Comparison of ENCODE assay signal across 12 cellular contexts in the genomic region with DNA sequence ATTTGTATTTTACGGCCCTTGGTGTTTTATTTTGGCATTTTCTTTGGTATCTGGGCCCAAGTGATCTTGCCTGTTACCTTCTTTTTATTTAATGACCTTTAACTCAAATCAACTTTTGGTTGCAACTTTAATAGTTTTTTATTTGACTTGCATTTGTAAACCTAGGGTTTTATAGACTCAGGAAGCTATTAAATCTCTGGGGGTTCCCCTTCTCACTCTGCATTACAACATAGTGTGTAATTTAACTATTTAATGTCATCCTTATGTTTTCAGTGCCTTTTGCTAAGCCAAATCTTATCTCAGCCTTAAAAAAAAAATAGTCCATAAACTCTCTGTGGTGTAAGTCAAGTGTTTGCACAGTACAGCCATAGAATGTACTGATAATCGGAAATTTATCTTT. TPM values are rescaled to one million over a fixed set of nuclear protein-coding genes. Genes with fewer than 3 reads are reported as not detected.
DNase-seq lines count a peak whose midpoint lies in the region; ATAC-seq and TF ChIP-seq lines count a peak whose summit lies in the region.
"Had no signal": no experiment of that assay in that cellular context is flagged by ENCODE, and none has a peak within 500 bp of the region (broad histone marks: within the 10 kb centered on the region; RNA-seq: fewer than 3 reads in every experiment).

No MANE protein-coding gene starts in this region.

- H2AFZ ChIP-seq in Loucy (ENCODE audit: low read length) = no peak overlapping the region

- H3K4me3 ChIP-seq in BJ (ENCODE audit: low read depth, low read length) (no peak overlapping the region), Loucy (ENCODE audit: low read length, poor library complexity, severe bottlenecking) (peak overlapping the region; percentile 33), ectodermal cell (ENCODE audit: insufficient read depth, low read depth, low read length) (peak overlapping the region; percentile 80), mucosa of descending colon (no peak overlapping the region), stomach (no peak overlapping the region)

- H4K20me1 ChIP-seq in Loucy (ENCODE audit: insufficient read depth, low read length, poor library complexity, severe bottlenecking) = no peaks in the 10 kb centered on the region

- H3K4me2 ChIP-seq in Loucy (ENCODE audit: low read depth, low read length, poor library complexity, severe bottlenecking) = peak overlapping the region; percentile 29

- H3K27ac ChIP-seq in ectodermal cell (ENCODE audit: insufficient read depth, low read depth, low read length, poor library complexity, severe bottlenecking) = no peak overlapping the region
- no peak overlapping the region for H3K27ac ChIP-seq in stomach

- POLR2A ChIA-PET in BJ (lab: Charles Lee) = no interaction called here

- H3K9me3 ChIP-seq in Loucy (ENCODE audit: insufficient read depth, low read depth, low read length) (no peaks in the 10 kb centered on the region), ectodermal cell (ENCODE audit: control insufficient read depth, low read length) (no peaks in the 10 kb centered on the region), mucosa of descending colon (no peaks in the 10 kb centered on the region), stomach (no peaks in the 10 kb centered on the region)

- TF ChIP-seq EP300 in stomach (IDR thresholded peaks at IDR 0.05) = no peak

- H3K79me2 ChIP-seq in Loucy (ENCODE audit: insufficient read depth, low read length) = no peaks in the 10 kb centered on the region

- TF ChIP-seq POLR2A in stomach (IDR thresholded peaks at IDR 0.05) = no peak

- 91 to 100% methylated on average over 1 to 2 of the region's 2 CpGs for WGBS in ectodermal cell, 2 experiments
- 27 to 51% (median 39%) methylated on average over 2 of the region's 2 CpGs for WGBS in stomach, 5 donors

- peak; percentile 32 for ATAC-seq in mucosa of descending colon
- ATAC-seq in HG02884 (IDR thresholded peaks at IDR 0.05; ENCODE audit: unreplicated experiment) = no peak
- ATAC-seq in GM19035 (IDR thresholded peaks at IDR 0.05; ENCODE audit: unreplicated experiment) = no peak

- H3K27me3 ChIP-seq in BJ (ENCODE audit: control insufficient read depth, insufficient read depth, low read length) (no peaks in the 10 kb centered on the region), Loucy (ENCODE audit: insufficient read depth, low read length, poor library complexity, severe bottlenecking) (peaks cover 10% of the 10 kb centered on the region), ectodermal cell (ENCODE audit: control insufficient read depth, insufficient read depth, low read length, poor library complexity, severe bottlenecking) (peaks cover 4% of the 10 kb centered on the region), stomach (peaks cover 0 to 87% (median 49%) of the 10 kb centered on the region in 3 donors)

- TF ChIP-seq CTCF in BJ (IDR thresholded peaks at IDR 0.05; ENCODE audit: insufficient read depth, low read depth, low read length) = no peak
- TF ChIP-seq CTCF in Loucy (conservative IDR thresholded peaks at IDR 0.05; ENCODE audit: low read length) = no peak
- TF ChIP-seq CTCF in mucosa of descending colon (IDR thresholded peaks at IDR 0.05) = no peak
- no peak for TF ChIP-seq CTCF in stomach (IDR thresholded peaks at IDR 0.05)

- no peaks in the 10 kb centered on the region for H3K36me3 ChIP-seq in BJ (ENCODE audit: control insufficient read depth, insufficient read depth, low read length)
- no peaks in the 10 kb centered on the region for H3K36me3 ChIP-seq in Loucy (ENCODE audit: insufficient read depth, low read length)
- no peaks in the 10 kb centered on the region for H3K36me3 ChIP-seq in ectodermal cell (ENCODE audit: control insufficient read depth, insufficient read depth, low read length)
- H3K36me3 ChIP-seq in mucosa of descending colon (ENCODE audit: low read depth) = no peaks in the 10 kb centered on the region
- H3K36me3 ChIP-seq in stomach = no peaks in the 10 kb centered on the region

- H3K4me1 ChIP-seq in Loucy (ENCODE audit: insufficient read depth, low read length, poor library complexity, severe bottlenecking) (peaks cover 13% of the 10 kb centered on the region), ectodermal cell (ENCODE audit: control insufficient read depth, insufficient read depth, low read length) (peaks cover 16% of the 10 kb centered on the region), mucosa of descending colon (ENCODE audit: low read depth) (peaks cover 13% of the 10 kb centered on the region), stomach (peaks cover 17 to 48% (median 37%) of the 10 kb centered on the region in 4 donors)

- H3K9me2 ChIP-seq in Loucy (replicated peaks; ENCODE audit: low read depth, low read length) = no peaks in the 10 kb centered on the region

- CTCF ChIA-PET in BJ (lab: Yijun Ruan, JAX) = no interaction called here

- H3K9ac ChIP-seq in Loucy (ENCODE audit: low read depth, low read length, poor library complexity, severe bottlenecking) = no peak overlapping the region

- H3F3A ChIP-seq in Loucy (ENCODE audit: low read depth) = 0 out of 2 replicates have a peak, but pooled peaks cover 2% of the 10 kb centered on the region

- DNase-seq in BJ (ENCODE audit: low read depth) (peak; percentile 37), mucosa of descending colon (no peak), stomach (no peak), DMS53 treated with DMSO at 0.1 percent for 48 hours (lab: John Stamatoyannopoulos, UW; ENCODE audit: unreplicated experiment) (no peak)
- DNase-seq: activated B cell treated with CpG ODN at 0.5 μM for 24 hours; activated naive CD4-positive, alpha-beta T cell treated with anti-CD3 and anti-CD28 coated beads, Interleukin-2, amount 50 U/mL, for 16 hours; DMS79; small intestine had no signal

- intact Hi-C loops in mucosa of descending colon (cut with DNase I, micrococcal nuclease) = no loop called here
- intact Hi-C loops in stomach (cut with DNase I; ENCODE audit: low total_unique reads) = no loop called here

RNA-seq across cellular contexts. Expression of a gene that starts 3.4 kb away (rescaled TPM):
- polyA plus RNA-seq in BJ (2011; rRNA removed) (4.8 and 6.1 TPM in 2 replicates), stomach (1 to 10 TPM in 2 of 3 donors, under 1 TPM in 1; 0.46 to 4.2 (median 2.6) TPM)
- 2.6 and 4.2 TPM in 2 replicates for polyA minus RNA-seq in BJ (2011; rRNA and poly(A)+ RNA removed)
- 59.7 TPM for polyA plus RNA-seq in ectodermal cell (2013, experiment 1 of 4)
- 49.8 TPM for polyA plus RNA-seq in ectodermal cell (2013, experiment 2 of 4)
- 60.2 TPM for polyA plus RNA-seq in ectodermal cell (2013, experiment 3 of 4)
- polyA plus RNA-seq in ectodermal cell (2013, experiment 4 of 4) = 56.8 TPM
- total RNA-seq in mucosa of descending colon (1 to 10 TPM in 1 of 3 donors, under 1 TPM in 2; 0.36 to 1.7 (median 0.84) TPM), stomach (1 to 10 TPM in 2 of 5 donors, under 1 TPM in 1, not detected in 2; 0.45 to 5.2 (median 3.7) TPM)

RNA-seq across cellular contexts. Expression of a gene that starts 41.0 kb away (rescaled TPM):
- polyA plus RNA-seq in BJ (2011; rRNA removed) (62.0 and 69.9 TPM in 2 replicates), stomach (10 to 100 TPM in 2 of 3 donors, 1 to 10 TPM in 1; 5.1 to 15.1 (median 13.1) TPM)
- polyA minus RNA-seq in BJ (2011; rRNA and poly(A)+ RNA removed) = 58.3 and 58.8 TPM in 2 replicates
- 52.0 TPM for polyA plus RNA-seq in ectodermal cell (2013, experiment 1 of 4)
- 53.1 TPM for polyA plus RNA-seq in ectodermal cell (2013, experiment 2 of 4)
- 29.5 TPM for polyA plus RNA-seq in ectodermal cell (2013, experiment 3 of 4)
- 36.6 TPM for polyA plus RNA-seq in ectodermal cell (2013, experiment 4 of 4)
- total RNA-seq in mucosa of descending colon (10 to 100 TPM; 43.0 to 83.6 (median 43.9) TPM), stomach (10 to 100 TPM; 14.5 to 65.3 (median 40.6) TPM)

Comparison
In these comparisons a context has a peak if more than half of its experiments do, and no peak if none do; other contexts are left out.
1. H3K4me3 ChIP-seq: peak in Loucy (single experiment) and ectodermal cell (single experiment); none in BJ (single experiment), mucosa of descending colon (single experiment) and stomach (0 of 4).